Comparison of ENCODE assay signal across 29 cellular contexts in the genomic region with DNA sequence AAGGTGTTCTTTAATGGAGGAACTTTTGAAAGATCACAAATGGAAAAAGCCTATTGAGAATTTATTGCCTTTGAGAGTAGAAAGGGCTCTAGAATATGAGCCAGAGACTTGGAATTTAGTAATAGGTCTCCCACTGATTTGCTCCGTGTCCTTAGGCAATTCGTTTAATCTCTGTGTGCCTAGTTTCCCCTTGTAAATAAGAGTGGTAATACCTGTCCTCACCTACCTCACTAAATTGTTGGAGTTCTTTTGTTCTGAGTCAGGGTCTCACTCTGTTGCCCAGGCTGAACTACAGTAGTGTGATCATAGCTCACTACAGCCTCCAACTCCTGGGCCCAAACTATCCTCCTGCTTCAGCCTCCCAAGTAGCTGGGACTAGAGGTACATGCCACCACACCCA. TPM values are rescaled to one million over a fixed set of nuclear protein-coding genes. Genes with fewer than 3 reads are reported as not detected.
"Had no signal": no experiment of that assay in that cellular context is flagged by ENCODE, and none has a peak within 500 bp of the region (broad histone marks: within the 10 kb centered on the region; RNA-seq: fewer than 3 reads in every experiment).

No MANE protein-coding gene starts in this region.

- H3K9me3 ChIP-seq: body of pancreas, colonic mucosa, gastrocnemius medialis, mucosa of descending colon, prostate gland, suprapubic skin, upper lobe of left lung had no signal

- DNase-seq: activated CD4-positive, alpha-beta T cell treated with anti-CD3 and anti-CD28 coated beads for 48 hours; activated CD4-positive, CD25-positive, alpha-beta regulatory T cell; activated CD8-positive, alpha-beta T cell treated with anti-CD3 and anti-CD28 coated beads for 36 hours; activated naive CD4-positive, alpha-beta T cell treated with Interleukin-2 at 50 U/mL for 16 hours; activated naive CD8-positive, alpha-beta T cell treated with anti-CD3 and anti-CD28 coated beads, Interleukin-2, amount 10 ng/mL, durations not matched to agents 7 days and 5 days; activated T-cell treated with anti-CD3 and anti-CD28 coated beads, Interleukin-2, amount 50 U/mL, for 24 hours; amygdala; body of pancreas; central memory CD4-positive, alpha-beta T cell; colonic mucosa; gastrocnemius medialis; head of caudate nucleus; kidney; left ventricle myocardium superior; mucosa of descending colon; naive thymus-derived CD4-positive, alpha-beta T cell; right cardiac atrium; stimulated activated CD4-positive, alpha-beta T cell treated with anti-CD3 and anti-CD28 coated beads, Interleukin-15, amount 100 ng/mL, for 24 hours; stimulated activated CD4-positive, alpha-beta T cell treated with anti-CD3 and anti-CD28 coated beads, Interleukin-2, amount 100 ng/mL, for 48 hours; upper lobe of left lung had no signal

- H3K4me3 Mint-ChIP-seq: activated CD8-positive, alpha-beta T cell treated with anti-CD3 and anti-CD28 coated beads for 36 hours; activated naive CD8-positive, alpha-beta T cell treated with anti-CD3 and anti-CD28 coated beads, Interleukin-2, amount 10 ng/mL, durations not matched to agents 7 days and 5 days; activated T-cell treated with anti-CD3 and anti-CD28 coated beads, Interleukin-2, amount 50 U/mL, for 24 hours; memory B cell; naive thymus-derived CD4-positive, alpha-beta T cell; neural progenitor cell; stimulated activated naive CD8-positive, alpha-beta T cell treated with anti-CD3 and anti-CD28 coated beads, Interleukin-15, Interleukin-2, amounts not matched to agents 100 ng/mL and 50 ng/mL, for 24 hours had no signal

- H3K27ac Mint-ChIP-seq: activated CD8-positive, alpha-beta T cell treated with anti-CD3 and anti-CD28 coated beads for 36 hours; activated naive CD8-positive, alpha-beta T cell treated with anti-CD3 and anti-CD28 coated beads, Interleukin-2, amount 10 ng/mL, durations not matched to agents 7 days and 5 days; activated T-cell treated with anti-CD3 and anti-CD28 coated beads, Interleukin-2, amount 50 U/mL, for 24 hours; activated T-helper 2 cell treated with anti-CD3 and anti-CD28 coated beads, Interferon-gamma antibody, Interleukin-2, Interleukin-4, amounts not matched to agents 10 μg/mL and 5 μg/mL and 100 μg/mL, durations not matched to agents 14 hours and 24 hours and 36 hours; memory B cell; naive thymus-derived CD4-positive, alpha-beta T cell; neural progenitor cell; stimulated activated naive CD8-positive, alpha-beta T cell treated with anti-CD3 and anti-CD28 coated beads, Interleukin-15, Interleukin-2, amounts not matched to agents 100 ng/mL and 50 ng/mL, for 24 hours had no signal

- H2AFZ ChIP-seq: neural progenitor cell had no signal

- H3K27me3 ChIP-seq: body of pancreas, colonic mucosa, gastrocnemius medialis, neural progenitor cell, suprapubic skin, upper lobe of left lung had no signal

- H3K4me3 ChIP-seq: body of pancreas, colonic mucosa, gastrocnemius medialis, mucosa of descending colon, neural progenitor cell, prostate gland, skin epidermis, suprapubic skin, upper lobe of left lung had no signal

- H3K36me3 ChIP-seq: colonic mucosa, gastrocnemius medialis, neural progenitor cell, prostate gland, suprapubic skin, upper lobe of left lung had no signal

- H3K27ac ChIP-seq: body of pancreas, colonic mucosa, gastrocnemius medialis, neural progenitor cell, prostate gland, skin epidermis, suprapubic skin, upper lobe of left lung had no signal

- H3K36me3 Mint-ChIP-seq: memory B cell; naive thymus-derived CD4-positive, alpha-beta T cell; neural progenitor cell had no signal

- FAIRE-seq: endometrium, kidney had no signal

- H3K4me1 ChIP-seq: body of pancreas, colonic mucosa, gastrocnemius medialis, prostate gland, suprapubic skin, upper lobe of left lung had no signal

- H3K4me1 Mint-ChIP-seq: activated naive CD8-positive, alpha-beta T cell treated with anti-CD3 and anti-CD28 coated beads, Interleukin-2, amount 10 ng/mL, durations not matched to agents 7 days and 5 days; memory B cell; naive thymus-derived CD4-positive, alpha-beta T cell had no signal

- H3K27me3 Mint-ChIP-seq: activated CD8-positive, alpha-beta T cell treated with anti-CD3 and anti-CD28 coated beads for 36 hours; activated naive CD8-positive, alpha-beta T cell treated with anti-CD3 and anti-CD28 coated beads, Interleukin-2, amount 10 ng/mL, durations not matched to agents 7 days and 5 days; activated T-cell treated with anti-CD3 and anti-CD28 coated beads, Interleukin-2, amount 50 U/mL, for 24 hours; memory B cell; naive thymus-derived CD4-positive, alpha-beta T cell; stimulated activated naive CD8-positive, alpha-beta T cell treated with anti-CD3 and anti-CD28 coated beads, Interleukin-15, Interleukin-2, amounts not matched to agents 100 ng/mL and 50 ng/mL, for 24 hours had no signal

- ATAC-seq: activated CD8-positive, alpha-beta T cell treated with anti-CD3 and anti-CD28 coated beads for 36 hours; body of pancreas; gastrocnemius medialis; left ventricle myocardium superior; mucosa of descending colon; naive thymus-derived CD4-positive, alpha-beta T cell; right cardiac atrium had no signal

- H3K4me2 ChIP-seq: neural progenitor cell had no signal

RNA-seq across cellular contexts. Expression of gene TEKT2, which starts 15.0 kb away (rescaled TPM):
- total RNA-seq: activated naive CD8-positive, alpha-beta T cell treated with anti-CD3 and anti-CD28 coated beads, Interleukin-2, amount 10 ng/mL, durations not matched to agents 7 days and 5 days; gastrocnemius medialis; left ventricle myocardium superior; osteoblast had no signal

RNA-seq across cellular contexts. Expression of gene COL8A2, which starts 56.2 kb away (rescaled TPM):
- total RNA-seq: activated T-helper 2 cell treated with anti-CD3 and anti-CD28 coated beads, Interferon-gamma antibody, Interleukin-2, Interleukin-4, amounts not matched to agents 10 μg/mL and 5 μg/mL and 100 μg/mL, durations not matched to agents 14 hours and 24 hours and 36 hours had no signal
